1 cellular context compared by ENCODE assay signal in the genomic region with DNA sequence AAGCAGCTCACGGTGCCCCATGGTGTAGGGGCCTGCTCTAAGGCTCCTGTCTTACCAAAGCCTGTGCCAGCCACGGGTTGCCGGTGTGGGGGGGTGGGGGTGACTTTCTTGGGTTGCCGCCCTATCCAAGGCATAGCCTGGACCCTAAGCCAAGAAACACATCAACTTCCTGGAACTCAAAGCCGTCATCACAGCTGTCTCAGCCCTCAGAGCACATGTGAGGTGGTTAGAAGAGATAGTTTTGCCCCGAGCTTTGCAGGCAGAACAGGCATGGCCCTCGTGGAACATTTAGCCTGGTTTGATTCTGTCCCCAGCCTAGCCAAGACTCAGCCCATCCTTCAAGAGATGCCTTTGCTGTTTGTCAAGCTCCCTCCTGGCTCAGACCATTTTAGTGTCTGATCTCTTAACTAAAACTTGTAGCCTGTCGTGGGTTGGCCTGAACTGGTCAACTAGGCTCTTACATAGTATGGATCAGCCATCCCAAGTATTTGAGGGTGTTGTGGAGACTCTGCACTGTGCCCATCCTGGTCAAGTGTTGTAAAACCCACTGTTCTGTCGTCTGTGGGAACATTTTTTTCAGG.
TF ChIP-seq lines count a peak whose summit lies in the region.

No MANE protein-coding gene starts in this region.

TF ChIP-seq in GM23338, 12 proteins besides CTCF, POLR2A, EP300 and RAD21 (continued from another document):
- TF ChIP-seq, protein P1, sequence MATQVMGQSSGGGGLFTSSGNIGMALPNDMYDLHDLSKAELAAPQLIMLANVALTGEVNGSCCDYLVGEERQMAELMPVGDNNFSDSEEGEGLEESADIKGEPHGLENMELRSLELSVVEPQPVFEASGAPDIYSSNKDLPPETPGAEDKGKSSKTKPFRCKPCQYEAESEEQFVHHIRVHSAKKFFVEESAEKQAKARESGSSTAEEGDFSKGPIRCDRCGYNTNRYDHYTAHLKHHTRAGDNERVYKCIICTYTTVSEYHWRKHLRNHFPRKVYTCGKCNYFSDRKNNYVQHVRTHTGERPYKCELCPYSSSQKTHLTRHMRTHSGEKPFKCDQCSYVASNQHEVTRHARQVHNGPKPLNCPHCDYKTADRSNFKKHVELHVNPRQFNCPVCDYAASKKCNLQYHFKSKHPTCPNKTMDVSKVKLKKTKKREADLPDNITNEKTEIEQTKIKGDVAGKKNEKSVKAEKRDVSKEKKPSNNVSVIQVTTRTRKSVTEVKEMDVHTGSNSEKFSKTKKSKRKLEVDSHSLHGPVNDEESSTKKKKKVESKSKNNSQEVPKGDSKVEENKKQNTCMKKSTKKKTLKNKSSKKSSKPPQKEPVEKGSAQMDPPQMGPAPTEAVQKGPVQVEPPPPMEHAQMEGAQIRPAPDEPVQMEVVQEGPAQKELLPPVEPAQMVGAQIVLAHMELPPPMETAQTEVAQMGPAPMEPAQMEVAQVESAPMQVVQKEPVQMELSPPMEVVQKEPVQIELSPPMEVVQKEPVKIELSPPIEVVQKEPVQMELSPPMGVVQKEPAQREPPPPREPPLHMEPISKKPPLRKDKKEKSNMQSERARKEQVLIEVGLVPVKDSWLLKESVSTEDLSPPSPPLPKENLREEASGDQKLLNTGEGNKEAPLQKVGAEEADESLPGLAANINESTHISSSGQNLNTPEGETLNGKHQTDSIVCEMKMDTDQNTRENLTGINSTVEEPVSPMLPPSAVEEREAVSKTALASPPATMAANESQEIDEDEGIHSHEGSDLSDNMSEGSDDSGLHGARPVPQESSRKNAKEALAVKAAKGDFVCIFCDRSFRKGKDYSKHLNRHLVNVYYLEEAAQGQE (IDR thresholded peaks at IDR 0.05; ENCODE audit: unreplicated experiment), result no peak
- no peak for TF ChIP-seq NANOG (IDR thresholded peaks at IDR 0.05; ENCODE audit: borderline replicate concordance)
- TF ChIP-seq, protein P2, sequence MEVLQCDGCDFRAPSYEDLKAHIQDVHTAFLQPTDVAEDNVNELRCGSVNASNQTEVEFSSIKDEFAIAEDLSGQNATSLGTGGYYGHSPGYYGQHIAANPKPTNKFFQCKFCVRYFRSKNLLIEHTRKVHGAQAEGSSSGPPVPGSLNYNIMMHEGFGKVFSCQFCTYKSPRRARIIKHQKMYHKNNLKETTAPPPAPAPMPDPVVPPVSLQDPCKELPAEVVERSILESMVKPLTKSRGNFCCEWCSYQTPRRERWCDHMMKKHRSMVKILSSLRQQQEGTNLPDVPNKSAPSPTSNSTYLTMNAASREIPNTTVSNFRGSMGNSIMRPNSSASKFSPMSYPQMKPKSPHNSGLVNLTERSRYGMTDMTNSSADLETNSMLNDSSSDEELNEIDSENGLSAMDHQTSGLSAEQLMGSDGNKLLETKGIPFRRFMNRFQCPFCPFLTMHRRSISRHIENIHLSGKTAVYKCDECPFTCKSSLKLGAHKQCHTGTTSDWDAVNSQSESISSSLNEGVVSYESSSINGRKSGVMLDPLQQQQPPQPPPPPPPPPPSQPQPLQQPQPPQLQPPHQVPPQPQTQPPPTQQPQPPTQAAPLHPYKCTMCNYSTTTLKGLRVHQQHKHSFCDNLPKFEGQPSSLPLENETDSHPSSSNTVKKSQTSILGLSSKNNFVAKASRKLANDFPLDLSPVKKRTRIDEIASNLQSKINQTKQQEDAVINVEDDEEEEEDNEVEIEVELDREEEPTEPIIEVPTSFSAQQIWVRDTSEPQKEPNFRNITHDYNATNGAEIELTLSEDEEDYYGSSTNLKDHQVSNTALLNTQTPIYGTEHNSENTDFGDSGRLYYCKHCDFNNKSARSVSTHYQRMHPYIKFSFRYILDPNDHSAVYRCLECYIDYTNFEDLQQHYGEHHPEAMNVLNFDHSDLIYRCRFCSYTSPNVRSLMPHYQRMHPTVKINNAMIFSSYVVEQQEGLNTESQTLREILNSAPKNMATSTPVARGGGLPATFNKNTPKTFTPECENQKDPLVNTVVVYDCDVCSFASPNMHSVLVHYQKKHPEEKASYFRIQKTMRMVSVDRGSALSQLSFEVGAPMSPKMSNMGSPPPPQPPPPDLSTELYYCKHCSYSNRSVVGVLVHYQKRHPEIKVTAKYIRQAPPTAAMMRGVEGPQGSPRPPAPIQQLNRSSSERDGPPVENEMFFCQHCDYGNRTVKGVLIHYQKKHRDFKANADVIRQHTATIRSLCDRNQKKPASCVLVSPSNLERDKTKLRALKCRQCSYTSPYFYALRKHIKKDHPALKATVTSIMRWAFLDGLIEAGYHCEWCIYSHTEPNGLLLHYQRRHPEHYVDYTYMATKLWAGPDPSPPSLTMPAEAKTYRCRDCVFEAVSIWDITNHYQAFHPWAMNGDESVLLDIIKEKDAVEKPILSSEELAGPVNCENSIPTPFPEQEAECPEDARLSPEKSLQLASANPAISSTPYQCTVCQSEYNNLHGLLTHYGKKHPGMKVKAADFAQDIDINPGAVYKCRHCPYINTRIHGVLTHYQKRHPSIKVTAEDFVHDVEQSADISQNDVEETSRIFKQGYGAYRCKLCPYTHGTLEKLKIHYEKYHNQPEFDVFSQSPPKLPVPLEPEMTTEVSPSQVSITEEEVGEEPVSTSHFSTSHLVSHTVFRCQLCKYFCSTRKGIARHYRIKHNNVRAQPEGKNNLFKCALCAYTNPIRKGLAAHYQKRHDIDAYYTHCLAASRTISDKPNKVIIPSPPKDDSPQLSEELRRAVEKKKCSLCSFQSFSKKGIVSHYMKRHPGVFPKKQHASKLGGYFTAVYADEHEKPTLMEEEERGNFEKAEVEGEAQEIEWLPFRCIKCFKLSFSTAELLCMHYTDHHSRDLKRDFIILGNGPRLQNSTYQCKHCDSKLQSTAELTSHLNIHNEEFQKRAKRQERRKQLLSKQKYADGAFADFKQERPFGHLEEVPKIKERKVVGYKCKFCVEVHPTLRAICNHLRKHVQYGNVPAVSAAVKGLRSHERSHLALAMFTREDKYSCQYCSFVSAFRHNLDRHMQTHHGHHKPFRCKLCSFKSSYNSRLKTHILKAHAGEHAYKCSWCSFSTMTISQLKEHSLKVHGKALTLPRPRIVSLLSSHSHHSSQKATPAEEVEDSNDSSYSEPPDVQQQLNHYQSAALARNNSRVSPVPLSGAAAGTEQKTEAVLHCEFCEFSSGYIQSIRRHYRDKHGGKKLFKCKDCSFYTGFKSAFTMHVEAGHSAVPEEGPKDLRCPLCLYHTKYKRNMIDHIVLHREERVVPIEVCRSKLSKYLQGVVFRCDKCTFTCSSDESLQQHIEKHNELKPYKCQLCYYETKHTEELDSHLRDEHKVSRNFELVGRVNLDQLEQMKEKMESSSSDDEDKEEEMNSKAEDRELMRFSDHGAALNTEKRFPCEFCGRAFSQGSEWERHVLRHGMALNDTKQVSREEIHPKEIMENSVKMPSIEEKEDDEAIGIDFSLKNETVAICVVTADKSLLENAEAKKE (CRISPR knock-in tag; IDR thresholded peaks at IDR 0.05), result no peak
- no peak for TF ChIP-seq ZNF114 (CRISPR knock-in tag; IDR thresholded peaks at IDR 0.05)
- TF ChIP-seq EZH2phosphoT487 (IDR thresholded peaks at IDR 0.05; ENCODE audit: unreplicated experiment), result no peak
- TF ChIP-seq CREB1 (CRISPR knock-in tag; IDR thresholded peaks at IDR 0.05; ENCODE audit: low read depth), result no peak
- TF ChIP-seq ZNF331 (CRISPR knock-in tag; IDR thresholded peaks at IDR 0.05; ENCODE audit: low read depth), result no peak
- no peak for TF ChIP-seq EZH2 (IDR thresholded peaks at IDR 0.05; ENCODE audit: low read depth, unreplicated experiment)
- TF ChIP-seq POLR2AphosphoS5 (IDR thresholded peaks at IDR 0.05; ENCODE audit: low read depth), result no peak
- TF ChIP-seq STAT1 (IDR thresholded peaks at IDR 0.05; ENCODE audit: unreplicated experiment), result no peak
